In the genomic region with DNA sequence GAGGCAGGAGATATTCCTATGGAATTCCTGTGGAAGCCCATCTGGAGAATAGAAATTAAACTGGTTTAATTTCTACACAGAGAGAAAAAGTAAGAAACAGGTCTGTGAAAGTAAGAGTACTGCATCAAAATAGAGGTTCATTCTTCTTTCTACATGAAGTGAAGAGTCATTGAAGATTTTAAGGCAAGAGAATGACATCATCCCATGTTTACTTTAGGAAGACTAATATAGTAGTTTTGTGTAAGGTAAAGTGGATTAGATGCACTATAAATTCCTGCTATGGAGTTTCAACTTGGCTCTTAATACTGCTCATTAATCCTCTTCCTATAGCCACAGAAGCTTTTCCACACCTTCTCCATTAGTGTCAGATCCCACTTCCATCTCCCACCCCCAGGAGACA, we compare ENCODE assay signal across 9 cellular contexts. TPM values are rescaled to one million over a fixed set of nuclear protein-coding genes. Genes with fewer than 3 reads are reported as not detected.
"Had no signal": no experiment of that assay in that cellular context is flagged by ENCODE, and none has a peak within 500 bp of the region (broad histone marks: within the 10 kb centered on the region; RNA-seq: fewer than 3 reads in every experiment).

No MANE protein-coding gene starts in this region.

- H3K4me2 ChIP-seq: GM23338 had no signal

- FAIRE-seq: H1, H54, HTR-8/SVneo had no signal

- H3K4me1 ChIP-seq: HAP-1 had no signal

- H2AFZ ChIP-seq: GM23338 had no signal

- H3K9me3 ChIP-seq: HAP-1 had no signal

- DNase-seq: HFFc6, KG1 had no signal

- H3K4me3 ChIP-seq: GM23338, HAP-1 had no signal

- ATAC-seq: GM23338, HCT116 had no signal

- H3K36me3 ChIP-seq: HAP-1 had no signal

RNA-seq across cellular contexts. Expression of gene CNGA1, which starts 47.6 kb away (rescaled TPM):
- total RNA-seq: HFFc6 had no signal
- polyA plus RNA-seq: IgD-negative memory B cell had no signal

RNA-seq across cellular contexts. Expression of gene NIPAL1, which starts 47.7 kb away (rescaled TPM):
- polyA plus RNA-seq: IgD-negative memory B cell had no signal
